Comparison of ENCODE assay signal across 18 cellular contexts in the genomic region with DNA sequence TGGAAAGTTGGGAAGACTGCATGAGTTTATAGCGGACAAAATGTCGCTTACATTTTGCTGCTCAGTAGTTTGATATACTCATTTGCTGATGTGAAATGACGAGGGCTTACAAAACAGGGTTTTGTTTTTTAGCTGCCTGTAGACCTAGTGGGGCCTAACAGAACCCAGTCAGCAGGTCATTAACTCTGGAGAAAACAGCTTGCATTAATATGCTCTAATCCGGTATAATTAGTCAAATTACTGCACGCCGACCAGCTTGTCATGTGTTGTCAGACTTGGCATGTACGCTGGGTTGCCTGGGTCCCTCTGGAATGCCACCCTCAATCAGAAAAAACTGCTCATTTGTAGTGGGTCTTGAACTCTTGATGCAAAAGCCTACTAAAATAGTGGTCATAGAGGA.
DNase-seq lines count a peak whose midpoint lies in the region; ATAC-seq lines count a peak whose summit lies in the region.
"Had no signal": no experiment of that assay in that cellular context is flagged by ENCODE, and none has a peak within 500 bp of the region (broad histone marks: within the 10 kb centered on the region; RNA-seq: fewer than 3 reads in every experiment).

No MANE protein-coding gene starts in this region.

- peak; percentile 73 for DNase-seq in D341Med (ENCODE audit: low spot score)
- peak; percentile 6 for DNase-seq in NCI-H1048 (lab: John Stamatoyannopoulos, UW)
- peak; percentile 55 to 81 for DNase-seq in NCI-H446 (lab: John Stamatoyannopoulos, UW)
- DNase-seq in NCI-H82 treated with DMSO at 0.1 percent for 48 hours (lab: John Stamatoyannopoulos, UW; ENCODE audit: unreplicated experiment) = peak; percentile 95
- no peak for DNase-seq in anterior cingulate cortex (lab: John Stamatoyannopoulos, UW)
- DNase-seq: Calu3; CD4-positive, alpha-beta memory T cell; DMS79 treated with DMSO at 0.1 percent for 48 hours; NCI-H2029 treated with DMSO at 0.1 percent for 48 hours; NCI-H510A treated with DMSO at 0.1 percent for 48 hours; PC-3; RPMI8226; SHP77 treated with DMSO at 0.1 percent for 48 hours; SK-N-SH; T-cell had no signal

- ATAC-seq in HG03442 (IDR thresholded peaks at IDR 0.05; ENCODE audit: unreplicated experiment) = no peak
- no peak for ATAC-seq in GM21529 (IDR thresholded peaks at IDR 0.05; ENCODE audit: unreplicated experiment)
- no peak for ATAC-seq in HG03025 (IDR thresholded peaks at IDR 0.05; ENCODE audit: low FRiP score, unreplicated experiment)
- ATAC-seq: PC-3, T-cell had no signal

Comparison
In these comparisons a context has a peak if more than half of its experiments do, and no peak if none do; other contexts are left out.
1. DNase-seq: peak in D341Med (single experiment), NCI-H1048 (single experiment), NCI-H446 (2 of 2) and NCI-H82 treated with DMSO at 0.1 percent for 48 hours (single experiment); none in anterior cingulate cortex (0 of 58).